Comparison of ENCODE assay signal across 8 cellular contexts in the genomic region with DNA sequence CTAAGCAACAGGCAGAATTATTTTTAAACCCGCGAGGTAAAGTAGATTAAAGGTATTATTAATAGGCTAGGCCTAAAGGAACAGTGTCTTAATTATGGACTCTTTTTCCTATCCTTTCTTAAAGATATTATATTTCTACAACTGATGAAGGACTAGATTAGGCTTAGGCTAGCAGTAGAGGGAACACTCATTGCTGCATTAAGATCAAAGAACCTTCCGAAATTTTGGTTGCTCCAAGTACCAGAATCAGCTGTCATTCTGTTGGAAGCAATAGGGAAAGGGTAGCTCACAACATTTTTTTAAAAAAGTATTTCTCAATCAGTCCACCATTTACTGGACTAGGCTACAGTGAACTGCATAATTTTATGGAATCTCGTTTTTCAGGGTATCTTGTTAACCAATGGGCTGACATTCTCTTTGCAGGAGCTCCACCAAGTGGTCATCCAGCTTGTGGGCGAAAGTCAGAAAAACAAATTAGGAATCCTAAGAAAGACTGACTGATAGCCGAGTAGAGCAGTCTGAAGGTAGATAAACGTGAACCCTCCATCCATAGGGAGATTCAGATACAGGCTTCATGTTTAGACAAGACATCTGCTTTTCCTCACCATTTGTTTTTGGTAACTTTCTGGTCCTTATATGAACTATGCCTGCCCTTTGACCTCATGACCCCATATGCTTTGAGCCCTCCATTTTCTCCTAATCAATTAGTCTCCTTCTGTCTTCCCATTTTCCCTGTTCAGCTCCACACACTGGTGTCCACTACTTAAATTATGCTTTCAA.
DNase-seq lines count a peak whose midpoint lies in the region; ATAC-seq and TF ChIP-seq lines count a peak whose summit lies in the region.

No MANE protein-coding gene starts in this region.

- peak overlapping the region; percentile 28 for H2AFZ ChIP-seq in parathyroid adenoma

- peaks cover 0 to 5% (median 0%) of the 10 kb centered on the region in 7 donors for H3K9me3 Mint-ChIP-seq in CD4-positive, CD25-positive, alpha-beta regulatory T cell

- DNase-seq in CD4-positive, CD25-positive, alpha-beta regulatory T cell = peak in 1 of 3 donors; percentile 44
- DNase-seq in NCI-H774 (lab: John Stamatoyannopoulos, UW) (peak; percentile 47), adipocyte (ENCODE audit: low read depth) (peak; percentile 91), cardiac muscle cell (ENCODE audit: low read depth in 1 of 2, low spot score in 1 of 2) (peak; percentile 57 to 90)

- peak overlapping the region; percentile 91 to 99 (median 94) for H3K27ac Mint-ChIP-seq in CD4-positive, CD25-positive, alpha-beta regulatory T cell

- H3K4me3 Mint-ChIP-seq in CD4-positive, CD25-positive, alpha-beta regulatory T cell = peak overlapping the region; percentile 62 to 85 (median 76)

- ATAC-seq in CD4-positive, CD25-positive, alpha-beta regulatory T cell (ENCODE audit: low read depth in 2 of 2) = no peak
- ATAC-seq in GM18870 (IDR thresholded peaks at IDR 0.05; ENCODE audit: unreplicated experiment) = peak; percentile 41
- peak; percentile 26 for ATAC-seq in HG03159 (IDR thresholded peaks at IDR 0.05; ENCODE audit: unreplicated experiment)
- ATAC-seq in GM18520 (IDR thresholded peaks at IDR 0.05; ENCODE audit: unreplicated experiment) = no peak

- peak overlapping the region; percentile 29 for H3K4me2 ChIP-seq in parathyroid adenoma (ENCODE audit: low read length)

- H3K4me3 ChIP-seq in CD4-positive, CD25-positive, alpha-beta regulatory T cell (ENCODE audit: low read depth, low read length) = peak overlapping the region; percentile 88
- H3K4me3 ChIP-seq in adipocyte (ENCODE audit: low read length) (peak overlapping the region; percentile 71), cardiac muscle cell (no peak overlapping the region), parathyroid adenoma (ENCODE audit: low read depth, low read length) (no peak overlapping the region)

- no peaks in the 10 kb centered on the region for H3K79me2 ChIP-seq in parathyroid adenoma

- no peaks in the 10 kb centered on the region for H3K27me3 ChIP-seq in CD4-positive, CD25-positive, alpha-beta regulatory T cell (ENCODE audit: control insufficient read depth, insufficient read depth, low read length)
- no peaks in the 10 kb centered on the region for H3K27me3 ChIP-seq in adipocyte (replicated peaks; ENCODE audit: control insufficient read depth, insufficient read depth, low read length)
- no peaks in the 10 kb centered on the region for H3K27me3 ChIP-seq in cardiac muscle cell
- no peaks in the 10 kb centered on the region for H3K27me3 ChIP-seq in parathyroid adenoma (ENCODE audit: control insufficient read depth, insufficient read depth, low read length)

- no peaks in the 10 kb centered on the region for H3K36me3 ChIP-seq in CD4-positive, CD25-positive, alpha-beta regulatory T cell (ENCODE audit: control insufficient read depth, insufficient read depth, low read length)
- H3K36me3 ChIP-seq in adipocyte (ENCODE audit: control insufficient read depth, insufficient read depth, low read length, severe bottlenecking) = no peaks in the 10 kb centered on the region
- H3K36me3 ChIP-seq in cardiac muscle cell = no peaks in the 10 kb centered on the region
- no peaks in the 10 kb centered on the region for H3K36me3 ChIP-seq in parathyroid adenoma (ENCODE audit: control insufficient read depth, insufficient read depth, low read length)

- H3K4me1 Mint-ChIP-seq in CD4-positive, CD25-positive, alpha-beta regulatory T cell = peaks cover 32 to 80% (median 58%) of the 10 kb centered on the region in 4 donors

- no peaks in the 10 kb centered on the region for H3K36me3 Mint-ChIP-seq in CD4-positive, CD25-positive, alpha-beta regulatory T cell

- peak overlapping the region; percentile 77 for H3K27ac ChIP-seq in CD4-positive, CD25-positive, alpha-beta regulatory T cell (ENCODE audit: insufficient read depth, low read length, poor library complexity, severe bottlenecking)
- H3K27ac ChIP-seq in cardiac muscle cell (no peak overlapping the region), parathyroid adenoma (no peak overlapping the region)

- peak; percentile 86 for TF ChIP-seq CTCF in cardiac muscle cell (IDR thresholded peaks at IDR 0.05; ENCODE audit: low read depth, low read length)
- TF ChIP-seq CTCF in parathyroid adenoma (IDR thresholded peaks at IDR 0.05) = peak; percentile 85

- H3K27me3 Mint-ChIP-seq in CD4-positive, CD25-positive, alpha-beta regulatory T cell = no peaks in the 10 kb centered on the region

- H3K4me1 ChIP-seq in CD4-positive, CD25-positive, alpha-beta regulatory T cell (ENCODE audit: control insufficient read depth, insufficient read depth, low read length, poor library complexity, severe bottlenecking) = peaks cover 34% of the 10 kb centered on the region
- H3K4me1 ChIP-seq in adipocyte (ENCODE audit: control insufficient read depth, insufficient read depth, low read length) = peaks cover 17% of the 10 kb centered on the region
- H3K4me1 ChIP-seq in cardiac muscle cell (ENCODE audit: low read depth) = no peaks in the 10 kb centered on the region
- H3K4me1 ChIP-seq in parathyroid adenoma = no peaks in the 10 kb centered on the region

- H3K9me3 ChIP-seq in CD4-positive, CD25-positive, alpha-beta regulatory T cell (ENCODE audit: control insufficient read depth in 2 of 2, low read length in 2 of 2) = no peaks in the 10 kb centered on the region
- H3K9me3 ChIP-seq in adipocyte (ENCODE audit: control insufficient read depth, low read length) (no peaks in the 10 kb centered on the region), cardiac muscle cell (ENCODE audit: low read depth) (no peaks in the 10 kb centered on the region), parathyroid adenoma (ENCODE audit: control insufficient read depth, low read length) (no peaks in the 10 kb centered on the region)

- peak overlapping the region; percentile 46 for H3K9ac ChIP-seq in adipocyte (ENCODE audit: low read length)
- H3K9ac ChIP-seq in parathyroid adenoma = no peak overlapping the region

Comparison
In these comparisons a context has a peak if more than half of its experiments do, and no peak if none do; other contexts are left out.
1. ATAC-seq: peak in GM18870 (single experiment) and HG03159 (single experiment); none in CD4-positive, CD25-positive, alpha-beta regulatory T cell (0 of 2) and GM18520 (single experiment).
2. H3K4me3 ChIP-seq: peak in CD4-positive, CD25-positive, alpha-beta regulatory T cell (single experiment) and adipocyte (single experiment); none in cardiac muscle cell (single experiment) and parathyroid adenoma (single experiment).